8 cellular contexts compared by ENCODE assay signal in the genomic region with DNA sequence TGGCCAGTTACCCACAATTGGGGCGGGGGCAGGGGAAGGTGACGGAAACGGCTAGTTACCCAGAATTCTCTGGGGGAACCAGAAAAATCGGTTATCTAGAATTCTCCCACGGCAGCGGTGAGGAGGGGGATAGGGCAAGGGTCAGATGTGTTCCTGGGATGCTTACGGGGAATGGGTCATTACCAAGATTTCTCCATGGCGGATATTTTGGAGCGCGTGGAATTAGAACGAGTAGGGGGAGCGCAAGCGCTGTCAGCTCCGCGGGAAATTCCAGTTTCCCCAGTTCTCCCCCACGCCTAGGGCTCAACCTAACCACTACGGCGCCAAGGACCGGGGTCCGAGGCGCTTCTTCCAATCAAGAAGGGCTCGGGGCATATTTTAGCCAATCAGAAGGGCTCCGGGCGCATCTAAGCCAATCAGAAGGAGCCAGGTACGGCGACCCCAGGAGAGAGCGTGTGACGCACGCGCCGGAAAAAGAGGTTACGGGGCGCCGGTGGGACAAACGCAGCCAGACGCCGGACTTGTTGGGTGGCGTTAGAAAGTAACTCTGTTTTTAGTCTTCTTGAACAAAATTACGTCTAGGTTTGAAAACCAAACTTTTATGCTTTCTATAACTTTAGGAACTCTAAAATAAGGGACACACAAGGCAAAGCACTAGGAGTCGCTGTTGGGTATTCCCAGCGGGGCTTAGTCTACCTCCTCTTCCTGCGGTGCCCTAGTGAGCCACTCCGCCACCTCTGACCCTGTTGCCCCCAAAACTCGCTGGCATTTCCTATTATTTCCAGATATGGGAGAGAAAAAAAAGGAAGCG. TPM values are rescaled to one million over a fixed set of nuclear protein-coding genes. Genes with fewer than 3 reads are reported as not detected.
DNase-seq lines count a peak whose midpoint lies in the region; ATAC-seq, FAIRE-seq and TF ChIP-seq lines count a peak whose summit lies in the region.

A gene with protein sequence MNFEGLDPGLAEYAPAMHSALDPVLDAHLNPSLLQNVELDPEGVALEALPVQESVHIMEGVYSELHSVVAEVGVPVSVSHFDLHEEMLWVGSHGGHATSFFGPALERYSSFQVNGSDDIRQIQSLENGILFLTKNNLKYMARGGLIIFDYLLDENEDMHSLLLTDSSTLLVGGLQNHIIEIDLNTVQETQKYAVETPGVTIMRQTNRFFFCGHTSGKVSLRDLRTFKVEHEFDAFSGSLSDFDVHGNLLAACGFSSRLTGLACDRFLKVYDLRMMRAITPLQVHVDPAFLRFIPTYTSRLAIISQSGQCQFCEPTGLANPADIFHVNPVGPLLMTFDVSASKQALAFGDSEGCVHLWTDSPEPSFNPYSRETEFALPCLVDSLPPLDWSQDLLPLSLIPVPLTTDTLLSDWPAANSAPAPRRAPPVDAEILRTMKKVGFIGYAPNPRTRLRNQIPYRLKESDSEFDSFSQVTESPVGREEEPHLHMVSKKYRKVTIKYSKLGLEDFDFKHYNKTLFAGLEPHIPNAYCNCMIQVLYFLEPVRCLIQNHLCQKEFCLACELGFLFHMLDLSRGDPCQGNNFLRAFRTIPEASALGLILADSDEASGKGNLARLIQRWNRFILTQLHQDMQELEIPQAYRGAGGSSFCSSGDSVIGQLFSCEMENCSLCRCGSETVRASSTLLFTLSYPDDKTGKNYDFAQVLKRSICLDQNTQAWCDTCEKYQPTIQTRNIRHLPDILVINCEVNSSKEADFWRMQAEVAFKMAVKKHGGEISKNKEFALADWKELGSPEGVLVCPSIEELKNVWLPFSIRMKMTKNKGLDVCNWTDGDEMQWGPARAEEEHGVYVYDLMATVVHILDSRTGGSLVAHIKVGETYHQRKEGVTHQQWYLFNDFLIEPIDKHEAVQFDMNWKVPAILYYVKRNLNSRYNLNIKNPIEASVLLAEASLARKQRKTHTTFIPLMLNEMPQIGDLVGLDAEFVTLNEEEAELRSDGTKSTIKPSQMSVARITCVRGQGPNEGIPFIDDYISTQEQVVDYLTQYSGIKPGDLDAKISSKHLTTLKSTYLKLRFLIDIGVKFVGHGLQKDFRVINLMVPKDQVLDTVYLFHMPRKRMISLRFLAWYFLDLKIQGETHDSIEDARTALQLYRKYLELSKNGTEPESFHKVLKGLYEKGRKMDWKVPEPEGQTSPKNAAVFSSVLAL (minus strand): TSS at position 322 of the 811 bp plus-strand sequence. CDS start 906 bp downstream, outside the sequence.

- H3K4me3 ChIP-seq in adrenal gland: peak within 1 kb of the TSS; percentile 44 to 58 (median 55)
- peak within 1 kb of the TSS; percentile 71 for H3K4me3 ChIP-seq in upper lobe of right lung

- H3K27me3 ChIP-seq in adrenal gland (no peaks in the 10 kb centered on the region), upper lobe of right lung (no peaks in the 10 kb centered on the region)

- peaks cover 7 to 22% of the 10 kb centered on the region in 2 donors for H3K4me1 ChIP-seq in adrenal gland (replicated peaks in 1 of 2)
- H3K4me1 ChIP-seq in upper lobe of right lung: peaks cover 12% of the 10 kb centered on the region

- DNase-seq in GM12892 (ENCODE audit: insufficient read length) (peak; percentile 97), NCI-H146 (lab: John Stamatoyannopoulos, UW) (peak; percentile 99), T-helper 1 cell (peak; percentile 80 to 98 (median 87)), adrenal gland (peak; percentile 94 to 99 (median 98)), left cardiac atrium (peak; percentile 97), posterior vena cava (ENCODE audit: low spot score) (peak; percentile 98), upper lobe of right lung (peak; percentile 96)

- H3K27ac ChIP-seq in adrenal gland (peak within 1 kb of the TSS; percentile 85 to 96 (median 87)), upper lobe of right lung (peak within 1 kb of the TSS; percentile 97)

- ATAC-seq in HG02870 (IDR thresholded peaks at IDR 0.05; ENCODE audit: unreplicated experiment) (peak; percentile 86), left cardiac atrium (peak; percentile 99 to 100), upper lobe of right lung (peak; percentile 99)

- 0 to 1% (median 0%) methylated on average over 44 to 45 of the region's 45 CpGs for WGBS in adrenal gland, 4 donors

- TF ChIP-seq CTCF in adrenal gland (IDR thresholded peaks at IDR 0.05) (peak; percentile 36 to 69 (median 59)), upper lobe of right lung (IDR thresholded peaks at IDR 0.05) (peak; percentile 56)

- H3K36me3 ChIP-seq in adrenal gland (replicated peaks in 1 of 2) (no peaks in the 10 kb centered on the region), upper lobe of right lung (no peaks in the 10 kb centered on the region)

- intact Hi-C loops in adrenal gland (cut with DNase I): no loop called here
- intact Hi-C loops in left cardiac atrium (cut with DNase I): loop anchor here in 1 of 2 donors (10.0 kb wide), 1 partner anchor 121 kb away; the partner anchor contains the start of gene MIP
- intact Hi-C loops in posterior vena cava (cut with DNase I): no loop called here
- intact Hi-C loops in upper lobe of right lung (cut with DNase I): loop anchor here (10.0 kb wide), 1 partner anchor 131 kb away; the partner anchor contains the start of gene SPRYD4

- TF ChIP-seq POLR2A in GM12892 (IDR thresholded peaks at IDR 0.05; ENCODE audit: low read depth, low read length) (peak; percentile 86), adrenal gland (IDR thresholded peaks at IDR 0.05) (peak; percentile 18 to 65)

- H3K9me3 ChIP-seq in adrenal gland (replicated peaks in 1 of 3) (no peaks in the 10 kb centered on the region), upper lobe of right lung (no peaks in the 10 kb centered on the region)

- FAIRE-seq in GM12892 (lab: Jason Lieb, UNC): peak; percentile 91

RNA-seq across cellular contexts. Expression of the gene that starts here (rescaled TPM):
- 55.7 TPM for polyA plus RNA-seq in GM12892 (2012; ENCODE audit: missing spikeins)
- total RNA-seq in adrenal gland (100 to 1,000 TPM in 1 of 8 donors, 10 to 100 TPM in 7; 19.6 to 124 (median 54.8) TPM), left cardiac atrium (10 to 100 TPM; 38.5 to 39.4 TPM), posterior vena cava (10 to 100 TPM; 29.4 to 40.7 TPM), upper lobe of right lung (84.4 TPM)
- polyA plus RNA-seq in adrenal gland: 100 to 1,000 TPM in 2 of 3 donors, 10 to 100 TPM in 1; 40.8 to 111 (median 102) TPM

Comparison
In these comparisons a context has a peak if more than half of its experiments do, and no peak if none do; other contexts are left out.
1. Peak in every context shown above with its lines: DNase-seq, ATAC-seq, H3K4me3 ChIP-seq and H3K27ac ChIP-seq.